Comparison of ENCODE assay signal across 8 cellular contexts in genomic region chr1:151693057-151693651, GRCh38. TPM values are rescaled to one million over a fixed set of nuclear protein-coding genes. Genes with fewer than 3 reads are reported as not detected.
A peak's percentile ranks its signal among the peaks of the same experiment; 100 is the strongest.
DNase-seq lines count a peak whose midpoint lies in the region; ATAC-seq, FAIRE-seq and TF ChIP-seq lines count a peak whose summit lies in the region.

No MANE protein-coding gene starts in this region.

- no peaks in the 10 kb centered on the region for H3K4me1 ChIP-seq in adipocyte (ENCODE audit: control insufficient read depth, insufficient read depth, low read length)
- no peaks in the 10 kb centered on the region for H3K4me1 ChIP-seq in CD8-positive, alpha-beta T cell (ENCODE audit: insufficient read depth, low read length)

- CTCF ChIA-PET in CD8-positive, alpha-beta T cell (lab: Charles Lee): interaction anchor here (0.9 kb wide), 1 partner anchor 142 kb away, joined by 3 read pairs; no protein-coding TSS in a partner anchor

- no peaks in the 10 kb centered on the region for H3K9me3 ChIP-seq in adipocyte (ENCODE audit: control insufficient read depth, low read length)
- no peaks in the 10 kb centered on the region for H3K9me3 ChIP-seq in CD8-positive, alpha-beta T cell (ENCODE audit: low read length)

- no peak overlapping the region for H3K4me3 Mint-ChIP-seq in CD8-positive, alpha-beta T cell

- peak; percentile 83 for TF ChIP-seq CTCF in kidney epithelial cell (IDR thresholded peaks at IDR 0.05; ENCODE audit: insufficient read depth, low read length, poor library complexity, severe bottlenecking)
- no peak for TF ChIP-seq CTCF in CD8-positive, alpha-beta T cell (IDR thresholded peaks at IDR 0.05)

- H3K4me1 Mint-ChIP-seq in CD8-positive, alpha-beta T cell (ENCODE audit: low read depth): no peaks in the 10 kb centered on the region

- POLR2A ChIA-PET in CD8-positive, alpha-beta T cell (lab: Charles Lee): no interaction called here

- H3K9me3 Mint-ChIP-seq in CD8-positive, alpha-beta T cell: no peaks in the 10 kb centered on the region

- ATAC-seq in GM21576 (IDR thresholded peaks at IDR 0.05; ENCODE audit: unreplicated experiment): no peak
- ATAC-seq in CD8-positive, alpha-beta T cell: no peak

- no peak overlapping the region for H3K9ac ChIP-seq in adipocyte (ENCODE audit: low read length)

- H3K27ac ChIP-seq in CD8-positive, alpha-beta T cell (ENCODE audit: low read depth, low read length): no peak overlapping the region

- H3K36me3 Mint-ChIP-seq in CD8-positive, alpha-beta T cell: peaks cover 77% of the 10 kb centered on the region

- H3K27me3 Mint-ChIP-seq in CD8-positive, alpha-beta T cell (ENCODE audit: low read depth): no peaks in the 10 kb centered on the region

- intact Hi-C loops in CD8-positive, alpha-beta T cell (cut with DNase I, micrococcal nuclease): loop anchor here in 1 of 2 experiments (2.0 kb wide), 1 partner anchor 144 kb away; no protein-coding TSS in a partner anchor

- H3K36me3 ChIP-seq in adipocyte (ENCODE audit: control insufficient read depth, insufficient read depth, low read length, severe bottlenecking) (peaks cover 42% of the 10 kb centered on the region), kidney epithelial cell (ENCODE audit: control insufficient read depth, insufficient read depth, low read length) (no peaks in the 10 kb centered on the region)
- H3K36me3 ChIP-seq in CD8-positive, alpha-beta T cell (ENCODE audit: insufficient read depth, low read length): peaks cover 21% of the 10 kb centered on the region

- no peaks in the 10 kb centered on the region for H3K27me3 ChIP-seq in adipocyte (replicated peaks; ENCODE audit: control insufficient read depth, insufficient read depth, low read length)
- H3K27me3 ChIP-seq in kidney epithelial cell (ENCODE audit: control insufficient read depth, insufficient read depth, low read length): no peaks in the 10 kb centered on the region
- no peaks in the 10 kb centered on the region for H3K27me3 ChIP-seq in CD8-positive, alpha-beta T cell (ENCODE audit: insufficient read depth, low read length)

- DNase-seq in NCI-H128 (lab: John Stamatoyannopoulos, UW; ENCODE audit: unreplicated experiment) (peak; percentile 26), adipocyte (ENCODE audit: low read depth) (peak; percentile 51), kidney epithelial cell (ENCODE audit: low read depth) (no peak), KG1 (lab: John Stamatoyannopoulos, UW) (no peak), GOT3 (lab: John Stamatoyannopoulos, UW) (no peak)
- no peak for DNase-seq in CD8-positive, alpha-beta T cell

- H3K4me3 ChIP-seq in adipocyte (ENCODE audit: low read length): no peak overlapping the region
- no peak overlapping the region for H3K4me3 ChIP-seq in kidney epithelial cell (ENCODE audit: low read depth, low read length)
- no peak overlapping the region for H3K4me3 ChIP-seq in CD8-positive, alpha-beta T cell (ENCODE audit: low read depth, low read length)

- H3K27ac Mint-ChIP-seq in CD8-positive, alpha-beta T cell: no peak overlapping the region

- peak; percentile 30 for FAIRE-seq in G401.6 (lab: Jason Lieb, UNC)

RNA-seq across cellular contexts. Expression of gene CELF3, which starts 23.4 kb away (rescaled TPM):
- total RNA-seq in kidney epithelial cell: not detected in 2 replicates
- not detected for total RNA-seq in CD8-positive, alpha-beta T cell

RNA-seq across cellular contexts. Expression of gene RIIAD1, which starts 28.2 kb away (rescaled TPM):
- not detected in 2 replicates for total RNA-seq in kidney epithelial cell
- total RNA-seq in CD8-positive, alpha-beta T cell: not detected

Comparison
In these comparisons a context has a peak if more than half of its experiments do, and no peak if none do; other contexts are left out.
1. DNase-seq: peak in NCI-H128 (single experiment) and adipocyte (single experiment); none in kidney epithelial cell (single experiment), CD8-positive, alpha-beta T cell (0 of 7), KG1 (single experiment) and GOT3 (single experiment).